Comparison of ENCODE assay signal across 8 cellular contexts in the genomic region with DNA sequence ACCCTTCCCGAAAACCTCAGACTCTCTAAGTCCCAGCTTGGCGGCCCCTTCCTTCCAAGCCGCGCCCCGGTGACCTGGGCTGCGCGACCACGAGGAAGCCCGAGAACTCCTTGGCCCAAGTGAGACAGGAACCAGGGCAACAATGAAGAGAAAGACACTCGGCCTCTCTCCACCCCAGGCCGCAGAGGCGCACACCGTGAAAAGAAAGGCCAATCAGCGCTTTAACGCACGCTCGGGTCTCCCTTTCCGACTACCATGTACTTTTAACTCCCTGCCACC.
DNase-seq lines count a peak whose midpoint lies in the region; ATAC-seq and TF ChIP-seq lines count a peak whose summit lies in the region.

No MANE protein-coding gene starts in this region.

- no peak for TF ChIP-seq POLR2A in GM18505 (IDR thresholded peaks at IDR 0.05; ENCODE audit: borderline replicate concordance, extremely low read depth, insufficient read depth, insufficient read length)

- POLR2A ChIA-PET in CD8-positive, alpha-beta memory T cell (lab: Charles Lee), result no interaction called here

- H3K4me1 Mint-ChIP-seq in CD8-positive, alpha-beta memory T cell, result peaks cover 42 to 58% (median 51%) of the 10 kb centered on the region in 3 donors

- peak; percentile 21 for ATAC-seq in HG02884 (IDR thresholded peaks at IDR 0.05; ENCODE audit: unreplicated experiment)
- no peak for ATAC-seq in GM18505 (IDR thresholded peaks at IDR 0.05; ENCODE audit: unreplicated experiment)

- peak overlapping the region; percentile 86 to 93 (median 87) for H3K4me3 Mint-ChIP-seq in CD8-positive, alpha-beta memory T cell

- no peaks in the 10 kb centered on the region for H3K36me3 Mint-ChIP-seq in CD8-positive, alpha-beta memory T cell

- WGBS in mesodermal cell (ENCODE audit: insufficient coverage in 2 of 2), 2 experiments, result 0% methylated on average over 9 to 11 of the region's 18 CpGs

- H3K27me3 Mint-ChIP-seq in CD8-positive, alpha-beta memory T cell, result peaks cover 69 to 83% of the 10 kb centered on the region in 2 donors

- no peaks in the 10 kb centered on the region for H3K36me3 ChIP-seq in CD8-positive, alpha-beta memory T cell (ENCODE audit: insufficient read depth, low read length)
- H3K36me3 ChIP-seq in mesodermal cell (ENCODE audit: control insufficient read depth, insufficient read depth, low read length), result no peaks in the 10 kb centered on the region

- peak overlapping the region in 2 of 8 donors; percentile 27 to 50 for H3K27ac Mint-ChIP-seq in CD8-positive, alpha-beta memory T cell

- no peak for DNase-seq in CD8-positive, alpha-beta memory T cell
- peak in 1 of 61 donors; percentile 61 for DNase-seq in caudate nucleus (lab: John Stamatoyannopoulos, UW)
- no peak for DNase-seq in GDM1 (lab: John Stamatoyannopoulos, UW)
- no peak for DNase-seq in SHP77 treated with DMSO at 0.1 percent for 48 hours (lab: John Stamatoyannopoulos, UW)
- DNase-seq in NCI-H2196 treated with DMSO at 0.1 percent for 48 hours (lab: John Stamatoyannopoulos, UW; ENCODE audit: unreplicated experiment), result no peak

- peak overlapping the region; percentile 45 for H3K4me3 ChIP-seq in CD8-positive, alpha-beta memory T cell (ENCODE audit: low read length)
- H3K4me3 ChIP-seq in mesodermal cell (ENCODE audit: extremely low read depth, insufficient read depth, low read length, poor library complexity, severe bottlenecking), result peak overlapping the region; percentile 54

- peaks cover 0 to 4% (median 0%) of the 10 kb centered on the region in 5 donors for H3K9me3 Mint-ChIP-seq in CD8-positive, alpha-beta memory T cell

- peaks cover 8% of the 10 kb centered on the region for H3K4me1 ChIP-seq in CD8-positive, alpha-beta memory T cell (ENCODE audit: insufficient read depth, low read length)
- H3K4me1 ChIP-seq in mesodermal cell (ENCODE audit: control insufficient read depth, insufficient read depth, low read length, poor library complexity, severe bottlenecking), result no peaks in the 10 kb centered on the region

- H3K9me3 ChIP-seq in CD8-positive, alpha-beta memory T cell (ENCODE audit: low read length), result no peaks in the 10 kb centered on the region
- H3K9me3 ChIP-seq in mesodermal cell (ENCODE audit: control insufficient read depth, low read length), result no peaks in the 10 kb centered on the region

- CTCF ChIA-PET in CD8-positive, alpha-beta memory T cell (lab: Charles Lee), result no interaction called here

- H3K27ac ChIP-seq in CD8-positive, alpha-beta memory T cell (ENCODE audit: low read depth, low read length), result no peak overlapping the region
- H3K27ac ChIP-seq in caudate nucleus (ENCODE audit: low read depth, low read length) (peak overlapping the region; percentile 93), mesodermal cell (ENCODE audit: low read depth, low read length, severe bottlenecking) (peak overlapping the region; percentile 59)

- H3K27me3 ChIP-seq in CD8-positive, alpha-beta memory T cell (ENCODE audit: insufficient read depth, low read length, poor library complexity, severe bottlenecking), result peaks cover 30% of the 10 kb centered on the region
